In genomic region chr16:106623-107324, GRCh38 we compare ENCODE assay signal across 8 cellular contexts. TPM values are rescaled to one million over a fixed set of nuclear protein-coding genes. Genes with fewer than 3 reads are reported as not detected.
DNase-seq lines count a peak whose midpoint lies in the region; ATAC-seq and TF ChIP-seq lines count a peak whose summit lies in the region.

No MANE protein-coding gene starts in this region.

- no peaks in the 10 kb centered on the region for H3K27me3 ChIP-seq in MM.1S (replicated peaks; ENCODE audit: insufficient read depth, low read length)
- H3K27me3 ChIP-seq in trophoblast cell (ENCODE audit: insufficient read depth, low read length) = no peaks in the 10 kb centered on the region

- no peak overlapping the region for H3K4me3 ChIP-seq in MM.1S (ENCODE audit: low read length)
- H3K4me3 ChIP-seq in trophoblast cell (ENCODE audit: low read depth, low read length) = no peak overlapping the region

- H3K4me1 ChIP-seq in MM.1S (ENCODE audit: low read length) (no peaks in the 10 kb centered on the region), trophoblast cell (ENCODE audit: control insufficient read depth in 1 of 2, insufficient read depth in 2 of 2, low read length in 2 of 2) (no peaks in the 10 kb centered on the region)

- no peaks in the 10 kb centered on the region for H4K20me1 ChIP-seq in MM.1S (ENCODE audit: insufficient read depth, low read length)

- H4K91ac ChIP-seq in trophoblast cell (ENCODE audit: low read depth, low read length) = no peak overlapping the region

- H3K18ac ChIP-seq in trophoblast cell (ENCODE audit: low read length) = no peak overlapping the region

- no peak overlapping the region for H2BK120ac ChIP-seq in trophoblast cell (ENCODE audit: insufficient read depth, low read length, poor library complexity)

- no peak overlapping the region for H3K14ac ChIP-seq in trophoblast cell (ENCODE audit: low read length)

- no peak overlapping the region for H3K4ac ChIP-seq in trophoblast cell (ENCODE audit: low read depth, low read length)

- H3K79me2 ChIP-seq in MM.1S (ENCODE audit: low read length) = no peaks in the 10 kb centered on the region
- no peaks in the 10 kb centered on the region for H3K79me2 ChIP-seq in trophoblast cell (ENCODE audit: control insufficient read depth, insufficient read depth, low read length, poor library complexity)

- in situ Hi-C loops in G401 (cut with HindIII; ENCODE audit: low sequenced_read_pairs) = no loop called here

- no peaks in the 10 kb centered on the region for H3K4me1 Mint-ChIP-seq in activated naive CD4-positive, alpha-beta T cell treated with anti-CD3 and anti-CD28 coated beads, Interleukin-2, amount 10 ng/mL, durations not matched to agents 7 days and 5 days

- no peaks in the 10 kb centered on the region for H3K9me3 Mint-ChIP-seq in activated naive CD4-positive, alpha-beta T cell treated with anti-CD3 and anti-CD28 coated beads, Interleukin-2, amount 10 ng/mL, durations not matched to agents 7 days and 5 days

- CTCF ChIA-PET in activated naive CD4-positive, alpha-beta T cell treated with anti-CD3 and anti-CD28 coated beads, Interleukin-2, amount 10 ng/mL, durations not matched to agents 7 days and 5 days (lab: Charles Lee) = interaction anchor here (1.0 to 4.7 kb wide), 17 partner anchors 11 to 434 kb away, joined by 3 to 52 read pairs (median 4); no protein-coding TSS in a partner anchor

- H3K4me3 Mint-ChIP-seq in activated naive CD4-positive, alpha-beta T cell treated with anti-CD3 and anti-CD28 coated beads, Interleukin-2, amount 10 ng/mL, durations not matched to agents 7 days and 5 days = no peak overlapping the region

- H3K27me3 Mint-ChIP-seq in activated naive CD4-positive, alpha-beta T cell treated with anti-CD3 and anti-CD28 coated beads, Interleukin-2, amount 10 ng/mL, durations not matched to agents 7 days and 5 days = no peaks in the 10 kb centered on the region

- H2BK5ac ChIP-seq in trophoblast cell (ENCODE audit: low read depth, low read length, poor library complexity) = no peak overlapping the region

- H3K79me1 ChIP-seq in trophoblast cell (ENCODE audit: low read length) = no peaks in the 10 kb centered on the region

- ATAC-seq in HG02588 (IDR thresholded peaks at IDR 0.05; ENCODE audit: unreplicated experiment) = no peak
- no peak for ATAC-seq in HG03025 (IDR thresholded peaks at IDR 0.05; ENCODE audit: low FRiP score, unreplicated experiment)

- H3K27ac ChIP-seq in MM.1S (ENCODE audit: low read length) = no peak overlapping the region
- H3K27ac ChIP-seq in trophoblast cell (ENCODE audit: low read depth, low read length) = no peak overlapping the region

- H3K9me2 ChIP-seq in MM.1S (replicated peaks; ENCODE audit: insufficient read depth, low read length) = no peaks in the 10 kb centered on the region

- H2AFZ ChIP-seq in MM.1S (ENCODE audit: low read length) (no peak overlapping the region), trophoblast cell (ENCODE audit: insufficient read depth, low read length, poor library complexity) (no peak overlapping the region)

- peak; percentile 70 for TF ChIP-seq CTCF in MM.1S (IDR thresholded peaks at IDR 0.05; ENCODE audit: low read length)

- H3K9me3 ChIP-seq in MM.1S (replicated peaks; ENCODE audit: insufficient read depth, low read length) (no peaks in the 10 kb centered on the region), trophoblast cell (ENCODE audit: insufficient read depth, low read depth, low read length) (peaks cover 2% of the 10 kb centered on the region)

- H3K23ac ChIP-seq in trophoblast cell (ENCODE audit: low read length) = no peak overlapping the region

- H3K4me2 ChIP-seq in MM.1S (ENCODE audit: low read depth, low read length) = no peak overlapping the region
- H3K4me2 ChIP-seq in trophoblast cell (ENCODE audit: low read length) = no peak overlapping the region

- no peak overlapping the region for H2BK12ac ChIP-seq in trophoblast cell (ENCODE audit: low read length)

- no peak overlapping the region for H2AK5ac ChIP-seq in trophoblast cell (ENCODE audit: low read length)

- no peaks in the 10 kb centered on the region for H3K36me3 ChIP-seq in MM.1S (replicated peaks; ENCODE audit: insufficient read depth, low read length)
- H3K36me3 ChIP-seq in trophoblast cell (ENCODE audit: control insufficient read depth in 1 of 2, insufficient read depth in 2 of 2, low read length in 2 of 2) = peaks cover 16 to 36% of the 10 kb centered on the region in 2 experiments

- peaks cover 16% of the 10 kb centered on the region for H3K36me3 Mint-ChIP-seq in activated naive CD4-positive, alpha-beta T cell treated with anti-CD3 and anti-CD28 coated beads, Interleukin-2, amount 10 ng/mL, durations not matched to agents 7 days and 5 days

- DNase-seq in G401 (ENCODE audit: low spot score) (peak; percentile 90), MM.1S (peak; percentile 70), SHP77 treated with DMSO at 0.1 percent for 48 hours (lab: John Stamatoyannopoulos, UW) (peak; percentile 47), glomerular endothelial cell (ENCODE audit: extremely low read depth, low read depth, low spot score) (peak; percentile 68), trophoblast cell (peak; percentile 70 to 89)
- DNase-seq in activated naive CD4-positive, alpha-beta T cell treated with anti-CD3 and anti-CD28 coated beads, Interleukin-2, amount 10 ng/mL, durations not matched to agents 7 days and 5 days = peak; percentile 68

- whole genome bisulfite sequencing in trophoblast cell (ENCODE audit: extremely low coverage, insufficient coverage, insufficient read length) = no CpG with 5 or more reads among the region's 6 CpGs

- no peak overlapping the region for H3K9ac ChIP-seq in MM.1S (ENCODE audit: low read length)
- no peak overlapping the region for H3K9ac ChIP-seq in trophoblast cell (ENCODE audit: low read length)

- no peaks in the 10 kb centered on the region for H3F3A ChIP-seq in MM.1S (ENCODE audit: insufficient read depth, low read length)

- no peak overlapping the region for H3K27ac Mint-ChIP-seq in activated naive CD4-positive, alpha-beta T cell treated with anti-CD3 and anti-CD28 coated beads, Interleukin-2, amount 10 ng/mL, durations not matched to agents 7 days and 5 days

- H4K12ac ChIP-seq in trophoblast cell (ENCODE audit: low read depth, low read length) = no peak overlapping the region

- H4K8ac ChIP-seq in trophoblast cell (ENCODE audit: low read depth, low read length) = no peak overlapping the region

RNA-seq across cellular contexts. Expression of gene MPG, which starts 28.7 kb away (rescaled TPM):
- 158 and 323 TPM in 2 replicates for total RNA-seq in G401 (2014; rRNA removed; shearing (Covaris generic))
- total RNA-seq in glomerular endothelial cell = 174 and 190 TPM in 2 replicates
- 65.9 and 66.8 TPM in 2 replicates for polyA plus RNA-seq in trophoblast cell (2013)

RNA-seq across cellular contexts. Expression of gene NPRL3, which starts 31.7 kb away (rescaled TPM):
- total RNA-seq in G401 (2014; rRNA removed; shearing (Covaris generic)) = 4.5 and 11.2 TPM in 2 replicates
- total RNA-seq in glomerular endothelial cell = 15.1 and 39.6 TPM in 2 replicates
- 30.1 and 33.0 TPM in 2 replicates for polyA plus RNA-seq in trophoblast cell (2013)

RNA-seq across cellular contexts. Expression of gene RHBDF1, which starts 34.3 kb away (rescaled TPM):
- total RNA-seq in G401 (2014; rRNA removed; shearing (Covaris generic)) = 21.4 and 24.9 TPM in 2 replicates
- total RNA-seq in glomerular endothelial cell = 46.6 and 75.5 TPM in 2 replicates
- 52.6 and 57.2 TPM in 2 replicates for polyA plus RNA-seq in trophoblast cell (2013)

RNA-seq across cellular contexts. Expression of gene HBZ, which starts 45.7 kb away (rescaled TPM):
- not detected in 2 replicates for total RNA-seq in G401 (2014; rRNA removed; shearing (Covaris generic))
- not detected in 2 replicates for total RNA-seq in glomerular endothelial cell
- not detected in 2 replicates for polyA plus RNA-seq in trophoblast cell (2013)

RNA-seq across cellular contexts. Expression of gene SNRNP25, which starts 53.1 kb away (rescaled TPM):
- 53.9 and 57.0 TPM in 2 replicates for total RNA-seq in G401 (2014; rRNA removed; shearing (Covaris generic))
- 20.7 and 25.1 TPM in 2 replicates for total RNA-seq in glomerular endothelial cell
- polyA plus RNA-seq in trophoblast cell (2013) = 24.3 and 24.7 TPM in 2 replicates
